27 cellular contexts compared by ENCODE assay signal in genomic region chr17:52035336-52035915, GRCh38.
DNase-seq lines count a peak whose midpoint lies in the region; ATAC-seq and TF ChIP-seq lines count a peak whose summit lies in the region.
"Had no signal": no experiment of that assay in that cellular context is flagged by ENCODE, and none has a peak within 500 bp of the region (broad histone marks: within the 10 kb centered on the region; RNA-seq: fewer than 3 reads in every experiment).

No MANE protein-coding gene starts in this region.

- peak; percentile 97 for DNase-seq in G401 (ENCODE audit: low spot score)
- peak; percentile 97 for DNase-seq in NCI-H446 treated with DMSO at 0.1 percent for 48 hours (lab: John Stamatoyannopoulos, UW)
- DNase-seq in glutamatergic neuron = no peak
- peak; percentile 84 for DNase-seq in pons (ENCODE audit: low spot score)
- no peak for DNase-seq in stimulated activated CD4-positive, alpha-beta T cell treated with anti-CD3 and anti-CD28 coated beads, Interleukin-2, amount 100 ng/mL, for 48 hours
- no peak for DNase-seq in NCI-H526 (lab: John Stamatoyannopoulos, UW)
- no peak for DNase-seq in NCI-H2171 (lab: John Stamatoyannopoulos, UW)
- DNase-seq: activated CD4-positive, alpha-beta T cell treated with anti-CD3 and anti-CD28 coated beads, Interleukin-2, amount 10 ng/mL, durations not matched to agents 24 days and 14 days; activated T-cell treated with anti-CD3 and anti-CD28 coated beads, Interleukin-2, amount 50 U/mL, for 4 hours; body of pancreas; COR-L47; DND-41; effector CD4-positive, alpha-beta T cell; heart left ventricle; kidney glomerular epithelial cell; NCI-H1105 treated with DMSO at 0.1 percent for 48 hours; NCI-H2081 treated with DMSO at 0.1 percent for 48 hours; NCI-H510A; psoas muscle; SIG-M5; SW 1271; T-helper 9 cell had no signal

- H3K4me1 Mint-ChIP-seq in glutamatergic neuron (ENCODE audit: low read depth, unreplicated experiment) = peaks cover 10% of the 10 kb centered on the region
- H3K4me1 Mint-ChIP-seq: activated CD4-positive, alpha-beta T cell treated with anti-CD3 and anti-CD28 coated beads, Interleukin-2, amount 10 ng/mL, durations not matched to agents 24 days and 14 days; IgD-negative memory B cell; memory B cell had no signal

- in situ Hi-C loops in G401 (cut with HindIII; ENCODE audit: low sequenced_read_pairs) = no loop called here

- ATAC-seq in HG03565 (IDR thresholded peaks at IDR 0.05; ENCODE audit: unreplicated experiment) = no peak
- ATAC-seq: activated T-cell treated with anti-CD3 and anti-CD28 coated beads, Interleukin-2, amount 50 U/mL, for 4 hours; body of pancreas; heart left ventricle; Panc1; psoas muscle had no signal

- H3K36me3 Mint-ChIP-seq in glutamatergic neuron (ENCODE audit: unreplicated experiment) = no peaks in the 10 kb centered on the region
- H3K36me3 Mint-ChIP-seq: memory B cell, type B pancreatic cell had no signal

- H3K27me3 Mint-ChIP-seq in glutamatergic neuron (ENCODE audit: unreplicated experiment) = no peaks in the 10 kb centered on the region
- H3K27me3 Mint-ChIP-seq: activated CD4-positive, alpha-beta T cell treated with anti-CD3 and anti-CD28 coated beads, Interleukin-2, amount 10 ng/mL, durations not matched to agents 24 days and 14 days; IgD-negative memory B cell; memory B cell had no signal

- TF ChIP-seq CTCF in glutamatergic neuron (IDR thresholded peaks at IDR 0.05; ENCODE audit: partially characterized antibody, unreplicated experiment) = no peak

- H3K9me3 Mint-ChIP-seq in glutamatergic neuron (ENCODE audit: unreplicated experiment) = no peaks in the 10 kb centered on the region
- H3K9me3 Mint-ChIP-seq: activated CD4-positive, alpha-beta T cell treated with anti-CD3 and anti-CD28 coated beads, Interleukin-2, amount 10 ng/mL, durations not matched to agents 24 days and 14 days; activated T-cell treated with anti-CD3 and anti-CD28 coated beads, Interleukin-2, amount 50 U/mL, for 4 hours; type B pancreatic cell had no signal

- peak overlapping the region; percentile 62 for H3K27ac Mint-ChIP-seq in glutamatergic neuron (ENCODE audit: unreplicated experiment)
- H3K27ac Mint-ChIP-seq: activated CD4-positive, alpha-beta T cell treated with anti-CD3 and anti-CD28 coated beads, Interleukin-2, amount 10 ng/mL, durations not matched to agents 24 days and 14 days; memory B cell; type B pancreatic cell had no signal

- no peak overlapping the region for H3K4me3 Mint-ChIP-seq in glutamatergic neuron (ENCODE audit: unreplicated experiment)
- H3K4me3 Mint-ChIP-seq: activated CD4-positive, alpha-beta T cell treated with anti-CD3 and anti-CD28 coated beads, Interleukin-2, amount 10 ng/mL, durations not matched to agents 24 days and 14 days; activated T-cell treated with anti-CD3 and anti-CD28 coated beads, Interleukin-2, amount 50 U/mL, for 4 hours; IgD-negative memory B cell; memory B cell; type B pancreatic cell had no signal

Comparison
In these comparisons a context has a peak if more than half of its experiments do, and no peak if none do; other contexts are left out.
1. DNase-seq: peak in G401 (single experiment), NCI-H446 treated with DMSO at 0.1 percent for 48 hours (single experiment) and pons (single experiment); none in glutamatergic neuron (single experiment), stimulated activated CD4-positive, alpha-beta T cell treated with anti-CD3 and anti-CD28 coated beads, Interleukin-2, amount 100 ng/mL, for 48 hours (0 of 2), NCI-H526 (0 of 2) and NCI-H2171 (single experiment).